In the genomic region with DNA sequence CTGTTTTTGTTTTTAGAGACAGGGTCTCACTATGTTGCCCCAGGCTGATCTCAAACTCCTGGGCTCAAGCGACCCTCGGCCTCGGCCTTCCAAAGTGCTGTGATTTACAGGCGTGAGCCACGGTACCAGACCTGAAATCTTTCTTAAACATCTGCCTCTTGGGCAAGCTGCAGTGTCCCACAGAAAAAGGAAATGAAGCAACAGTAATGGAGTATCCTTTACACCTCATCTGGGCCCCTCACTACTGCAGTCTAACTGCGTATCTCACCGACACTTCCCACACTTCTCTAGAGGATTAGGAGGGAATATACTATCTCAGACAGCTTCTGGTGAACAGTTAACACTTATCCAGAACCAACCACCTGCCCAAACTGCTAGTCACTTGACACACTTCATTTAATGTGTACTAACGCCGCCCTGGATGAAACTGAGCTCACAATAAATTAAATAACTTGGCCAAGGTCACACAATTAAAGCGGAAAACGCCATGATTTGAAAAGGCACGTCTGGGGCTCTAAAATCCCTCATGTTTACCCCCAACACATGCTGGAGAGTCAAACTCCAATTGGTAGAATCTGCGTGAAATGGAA, we compare ENCODE assay signal across 8 cellular contexts. TPM values are rescaled to one million over a fixed set of nuclear protein-coding genes. Genes with fewer than 3 reads are reported as not detected.
DNase-seq lines count a peak whose midpoint lies in the region; ATAC-seq, FAIRE-seq and TF ChIP-seq lines count a peak whose summit lies in the region.

No MANE protein-coding gene starts in this region.

- no peak for DNase-seq in activated T-cell treated with anti-CD3 and anti-CD28 coated beads, Interleukin-2, amount 50 U/mL, for 24 hours
- DNase-seq in activated T-cell treated with anti-CD3 and anti-CD28 coated beads, Interleukin-2, amount 50 U/mL, for 1 hour: no peak
- DNase-seq in RWPE2 (ENCODE audit: low spot score) (no peak), H1 (ENCODE audit: low read depth in 1 of 2, low spot score in 2 of 2) (no peak), neural crest cell (ENCODE audit: low read depth, low spot score) (no peak), A172 (ENCODE audit: low spot score) (no peak), H4 (ENCODE audit: low spot score) (no peak)

- H3K4me1 Mint-ChIP-seq in activated T-cell treated with anti-CD3 and anti-CD28 coated beads, Interleukin-2, amount 50 U/mL, for 24 hours (ENCODE audit: low read depth): peaks cover 56% of the 10 kb centered on the region
- peaks cover 44% of the 10 kb centered on the region for H3K4me1 Mint-ChIP-seq in neural crest cell

- POLR2A ChIA-PET in H1 (lab: Charles Lee; ENCODE audit: partially characterized antibody): interaction anchor here (0.6 to 2.1 kb wide), 4 partner anchors 9 to 966 kb away, joined by 3 to 5 read pairs (median 4); a partner anchor contains a TSS

- H4K20me1 ChIP-seq in H1 (replicated peaks in 1 of 2; ENCODE audit: control insufficient read depth in 1 of 2, insufficient read depth in 2 of 2, low read length in 2 of 2): peaks cover 0 to 15% of the 10 kb centered on the region in 2 experiments

- no peak overlapping the region for H2BK15ac ChIP-seq in H1 (ENCODE audit: low read length)

- no peaks in the 10 kb centered on the region for H3K27me3 Mint-ChIP-seq in activated T-cell treated with anti-CD3 and anti-CD28 coated beads, Interleukin-2, amount 50 U/mL, for 24 hours
- H3K27me3 Mint-ChIP-seq in neural crest cell (ENCODE audit: low read depth): peaks cover 28% of the 10 kb centered on the region

- FAIRE-seq in H1 (lab: Jason Lieb, UNC): no peak

- no peak overlapping the region for H2AFZ ChIP-seq in H1 (ENCODE audit: low read length)

- 68% methylated on average over 13 of the region's 13 CpGs; no CpG with 5 or more reads in 1 of the 2 experiments for WGBS in H1 (ENCODE audit: extremely low coverage in 1 of 2, insufficient coverage in 1 of 2, insufficient read length in 1 of 2, insufficient replicate concordance in 2 of 2, low coverage in 1 of 2, low lambda C conversion rate in 2 of 2, missing lambda C conversion rate in 1 of 2), 2 experiments

- H4K5ac ChIP-seq in H1 (ENCODE audit: insufficient read length, low read depth, low read length): no peak overlapping the region

- H3K4ac ChIP-seq in H1 (replicated peaks; ENCODE audit: insufficient read length, low read depth, low read length): no peak overlapping the region

- H3K4me3 Mint-ChIP-seq in activated T-cell treated with anti-CD3 and anti-CD28 coated beads, Interleukin-2, amount 50 U/mL, for 24 hours: peak overlapping the region; percentile 88
- peak overlapping the region; percentile 97 for H3K4me3 Mint-ChIP-seq in neural crest cell

- no peak for TF ChIP-seq EP300 in H1 (IDR thresholded peaks at IDR 0.05; ENCODE audit: borderline replicate concordance in 1 of 2, low read depth in 2 of 2, low read length in 2 of 2)

- no peak for TF ChIP-seq POLR2A in H1 (IDR thresholded peaks at IDR 0.05; ENCODE audit: control extremely low read depth in 1 of 2, low read depth in 2 of 2, low read length in 2 of 2)

- H3K36me3 ChIP-seq in RWPE2 (ENCODE audit: low read depth): peaks cover 3% of the 10 kb centered on the region; the same call in 1 of the 2 replicates
- no peaks in the 10 kb centered on the region for H3K36me3 ChIP-seq in H1 (ENCODE audit: control insufficient read depth in 2 of 4, insufficient read depth in 4 of 4, low read length in 3 of 4)

- peak overlapping the region; percentile 79 to 86 for H3K4me2 ChIP-seq in H1 (ENCODE audit: insufficient read depth in 1 of 2, low read depth in 2 of 2, low read length in 2 of 2)

- H3K36me3 Mint-ChIP-seq in activated T-cell treated with anti-CD3 and anti-CD28 coated beads, Interleukin-2, amount 50 U/mL, for 24 hours (ENCODE audit: low read depth): peaks cover 44% of the 10 kb centered on the region
- no peaks in the 10 kb centered on the region for H3K36me3 Mint-ChIP-seq in neural crest cell (ENCODE audit: low read depth)

- H2BK120ac ChIP-seq in H1 (replicated peaks; ENCODE audit: low read depth, low read length): no peak overlapping the region

- peak overlapping the region; percentile 50 to 97 (median 79); a peak in 6 of 7 replicates for H3K9ac ChIP-seq in H1 (replicated peaks in 1 of 4; ENCODE audit: extremely low read depth in 1 of 4, low read depth in 3 of 4, low read length in 3 of 4)

- no peak overlapping the region for H2BK5ac ChIP-seq in H1 (ENCODE audit: low read depth, low read length)

- H3K4me3 ChIP-seq in RWPE2 (ENCODE audit: severe bottlenecking) (peak overlapping the region; percentile 75), H1 (ENCODE audit: extremely low read depth in 1 of 4, insufficient read depth in 2 of 4, low read depth in 3 of 4, low read length in 4 of 4) (peak overlapping the region; percentile 68 to 100 (median 94))

- H3K79me1 ChIP-seq in H1 (ENCODE audit: low read depth, low read length): peaks cover 9% of the 10 kb centered on the region; the same call in 1 of the 2 replicates

- no peaks in the 10 kb centered on the region for H3K9me3 ChIP-seq in RWPE2 (ENCODE audit: severe bottlenecking)
- no peaks in the 10 kb centered on the region for H3K9me3 ChIP-seq in H1 (ENCODE audit: insufficient read depth in 2 of 2, low read depth in 1 of 2, low read length in 1 of 2)

- no peak overlapping the region for H4K8ac ChIP-seq in H1 (ENCODE audit: extremely low read depth, insufficient read depth, low read length)

- CTCF ChIA-PET in H1 (lab: Charles Lee; ENCODE audit: partially characterized antibody): interaction anchor here (0.6 kb wide), 1 partner anchor 1085 kb away, joined by 3 read pairs; no protein-coding TSS in a partner anchor

- ATAC-seq in RWPE2 (ENCODE audit: low read depth) (peak; percentile 23), GM21447 (IDR thresholded peaks at IDR 0.05; ENCODE audit: unreplicated experiment) (no peak)

- no peak for TF ChIP-seq RAD21 in H1 (IDR thresholded peaks at IDR 0.05 in 1 of 2, conservative IDR thresholded peaks at IDR 0.05 in 1 of 2; ENCODE audit: low read depth in 2 of 2, low read length in 2 of 2)

- no peak overlapping the region for H3K14ac ChIP-seq in H1 (ENCODE audit: insufficient read length)

- H3K27ac ChIP-seq in RWPE2 (ENCODE audit: poor library complexity, severe bottlenecking) (peak overlapping the region; percentile 77), H1 (ENCODE audit: low read depth, low read length) (no peak overlapping the region)

- H3K4me1 ChIP-seq in RWPE2 (ENCODE audit: insufficient read depth, poor library complexity, severe bottlenecking): peaks cover 4% of the 10 kb centered on the region
- peaks cover 0 to 6% (median 2%) of the 10 kb centered on the region in 4 experiments; a peak in 3 of 7 replicates for H3K4me1 ChIP-seq in H1 (replicated peaks in 1 of 4; ENCODE audit: control insufficient read depth in 3 of 4, insufficient read depth in 4 of 4, low read length in 3 of 4)

- H4K91ac ChIP-seq in H1 (replicated peaks; ENCODE audit: insufficient read length, low read length): no peak overlapping the region

- H3K9me3 Mint-ChIP-seq in activated T-cell treated with anti-CD3 and anti-CD28 coated beads, Interleukin-2, amount 50 U/mL, for 24 hours: no peaks in the 10 kb centered on the region
- no peaks in the 10 kb centered on the region for H3K9me3 Mint-ChIP-seq in neural crest cell

- H2BK12ac ChIP-seq in H1 (ENCODE audit: low read depth, low read length): no peak overlapping the region

- no peak overlapping the region for H3K56ac ChIP-seq in H1 (replicated peaks; ENCODE audit: insufficient read length, low read depth, low read length)

- H3K23ac ChIP-seq in H1 (ENCODE audit: insufficient read length): no peak overlapping the region

- no peak overlapping the region for H3K18ac ChIP-seq in H1 (ENCODE audit: extremely low read depth, low read length)

- H2AK5ac ChIP-seq in H1 (ENCODE audit: low read depth, low read length): no peak overlapping the region

- peaks cover 16 to 56% of the 10 kb centered on the region in 2 experiments for H3K79me2 ChIP-seq in H1 (ENCODE audit: control insufficient read depth in 1 of 2, insufficient read depth in 2 of 2, low read length in 2 of 2)

- no peak overlapping the region for H2BK20ac ChIP-seq in H1 (ENCODE audit: low read length)

- TF ChIP-seq CTCF in RWPE2 (IDR thresholded peaks at IDR 0.05; ENCODE audit: poor library complexity, severe bottlenecking) (no peak), H1 (IDR thresholded peaks at IDR 0.05; ENCODE audit: control extremely low read depth in 1 of 3, insufficient read depth in 1 of 3, low read depth in 1 of 3, low read length in 3 of 3) (no peak), neural crest cell (conservative IDR thresholded peaks at IDR 0.05) (no peak)

- no peaks in the 10 kb centered on the region for H3K27me3 ChIP-seq in RWPE2 (ENCODE audit: insufficient read depth, poor library complexity, severe bottlenecking)
- H3K27me3 ChIP-seq in H1 (replicated peaks in 1 of 4; ENCODE audit: control insufficient read depth in 3 of 4, extremely low read depth in 1 of 4, insufficient read depth in 3 of 4, low read length in 3 of 4): no peaks in the 10 kb centered on the region

- peak overlapping the region; percentile 100 for H3K27ac Mint-ChIP-seq in activated T-cell treated with anti-CD3 and anti-CD28 coated beads, Interleukin-2, amount 50 U/mL, for 24 hours
- peak overlapping the region; percentile 100 for H3K27ac Mint-ChIP-seq in neural crest cell (ENCODE audit: unreplicated experiment)

- H3K23me2 ChIP-seq in H1 (ENCODE audit: low read depth, low read length): peaks cover 6% of the 10 kb centered on the region

TF ChIP-seq in H1, 55 proteins besides CTCF, POLR2A, EP300 and RAD21:
- TF ChIP-seq SP2 (IDR thresholded peaks at IDR 0.05; ENCODE audit: low read length): no peak
- TF ChIP-seq CREB1 (IDR thresholded peaks at IDR 0.05): no peak
- no peak for TF ChIP-seq SAP30 (IDR thresholded peaks at IDR 0.05; ENCODE audit: insufficient read depth, insufficient replicate concordance, low read length)
- no peak for TF ChIP-seq NANOG (IDR thresholded peaks at IDR 0.05; ENCODE audit: insufficient read depth, low read depth, low read length, poor library complexity, severe bottlenecking)

RNA-seq across cellular contexts. Expression of a gene that starts 1.0 kb away (rescaled TPM):
- total RNA-seq in H1 (2021; fragmentation: NEBNext Ultra II Directional; extraction: Animal tissue kit (Norgen Biotek cat#: 25700)): 85.6 and 91.7 TPM in 2 replicates
- 67.1 and 114 TPM in 2 replicates for polyA plus RNA-seq in H1 (2011; rRNA removed)
- polyA plus RNA-seq in H1 (2011; cell fraction: cytosol; rRNA removed): 130 TPM
- polyA plus RNA-seq in H1 (2011; cell fraction: nucleus; rRNA removed): 40.0 TPM
- polyA plus RNA-seq in H1 (2012, experiment 1 of 2): 87.0 to 96.7 TPM (median 91.7 TPM) in 4 replicates
- 180 TPM for polyA plus RNA-seq in H1 (2012, experiment 2 of 2)
- 66.8 TPM for polyA plus RNA-seq in H1 (2013, experiment 1 of 2)
- 66.5 TPM for polyA plus RNA-seq in H1 (2013, experiment 2 of 2)
- 43.9 and 47.5 TPM in 2 replicates for polyA minus RNA-seq in H1 (2011; rRNA and poly(A)+ RNA removed)
- 26.9 TPM for polyA minus RNA-seq in H1 (2011; cell fraction: cytosol; rRNA and poly(A)+ RNA removed)
- 30.5 TPM for polyA minus RNA-seq in H1 (2011; cell fraction: nucleus; rRNA and poly(A)+ RNA removed)
- total RNA-seq in neural crest cell: 94.4 and 98.9 TPM in 2 replicates
- 315 and 320 TPM in 2 replicates for total RNA-seq in A172 (2014; rRNA removed; shearing (Covaris generic))
- total RNA-seq in H4 (2014; rRNA removed; shearing (Covaris generic)): 194 and 221 TPM in 2 replicates
